Comparison of ENCODE assay signal across 28 cellular contexts in genomic region chr3:124246366-124246765, GRCh38.
DNase-seq lines count a peak whose midpoint lies in the region; ATAC-seq, FAIRE-seq and TF ChIP-seq lines count a peak whose summit lies in the region.
"Had no signal": no experiment of that assay in that cellular context is flagged by ENCODE, and none has a peak within 500 bp of the region (broad histone marks: within the 10 kb centered on the region; RNA-seq: fewer than 3 reads in every experiment).

No MANE protein-coding gene starts in this region.

- peaks cover 10 to 52% (median 35%) of the 10 kb centered on the region in 12 donors for H3K4me1 ChIP-seq in heart left ventricle
- H3K4me1 ChIP-seq in uterus = peaks cover 4 to 9% of the 10 kb centered on the region in 2 donors
- peaks cover 0 to 18% (median 4%) of the 10 kb centered on the region in 4 donors for H3K4me1 ChIP-seq in Peyer's patch

- peaks cover 0 to 4% (median 0%) of the 10 kb centered on the region in 9 donors for H3K36me3 ChIP-seq in heart left ventricle
- no peaks in the 10 kb centered on the region for H3K36me3 ChIP-seq in uterus
- no peaks in the 10 kb centered on the region for H3K36me3 ChIP-seq in Peyer's patch
- H3K36me3 ChIP-seq: upper lobe of right lung had no signal

- H3K9me3 ChIP-seq in heart left ventricle (no peaks in the 10 kb centered on the region), uterus (no peaks in the 10 kb centered on the region), Peyer's patch (no peaks in the 10 kb centered on the region)
- H3K9me3 ChIP-seq: A549, psoas muscle, upper lobe of right lung had no signal

- 93 to 96% (median 94%) methylated on average over 1 of the region's 1 CpG for WGBS in heart left ventricle, 4 donors

- intact Hi-C loops in heart left ventricle (cut with DNase I) (loop anchor here in 1 of 10 donors (5.0 kb wide), 1 partner anchor 214 kb away; the partner anchor contains the start of gene KALRN), left ventricle myocardium superior (cut with micrococcal nuclease) (no loop called here), uterus (cut with DNase I; ENCODE audit: low total_unique reads) (no loop called here)

- no peak for ATAC-seq in heart left ventricle
- ATAC-seq in left ventricle myocardium superior = no peak
- ATAC-seq: activated CD8-positive, alpha-beta T cell treated with anti-CD3 and anti-CD28 coated beads for 36 hours; naive thymus-derived CD8-positive, alpha-beta T cell; upper lobe of right lung had no signal

- TF ChIP-seq CTCF in heart left ventricle (IDR thresholded peaks at IDR 0.05) = no peak
- TF ChIP-seq CTCF in uterus (IDR thresholded peaks at IDR 0.05) = no peak
- TF ChIP-seq CTCF in Peyer's patch (IDR thresholded peaks at IDR 0.05) = no peak

- no peak for DNase-seq in heart left ventricle
- DNase-seq in left ventricle myocardium superior = no peak
- DNase-seq in OCI-M1 (lab: John Stamatoyannopoulos, UW) = peak; percentile 44
- DNase-seq in fibroblast of peridontal ligament (ENCODE audit: extremely low read depth) = peak; percentile 11
- no peak for DNase-seq in uterus
- DNase-seq in HTR-8/SVneo (ENCODE audit: insufficient read length, low spot score) = no peak
- DNase-seq in activated T-cell treated with anti-CD3 and anti-CD28 coated beads, Interleukin-2, amount 50 U/mL, for 1 hour = no peak
- no peak for DNase-seq in Peyer's patch
- DNase-seq: activated CD4-positive, alpha-beta T cell treated with anti-CD3 and anti-CD28 coated beads for 1 hour; CD4-positive, alpha-beta T cell; cortex of kidney; effector memory CD4-positive, alpha-beta T cell; foreskin melanocyte; naive thymus-derived CD8-positive, alpha-beta T cell; NCI-H1048; NCI-H226; psoas muscle; SIG-M5; stimulated activated CD4-positive, alpha-beta T cell treated with anti-CD3 and anti-CD28 coated beads, Interleukin-15, amount 100 ng/mL, for 24 hours; stimulated activated CD4-positive, alpha-beta T cell treated with anti-CD3 and anti-CD28 coated beads, Interleukin-4, amount 100 ng/mL, for 4 hours; substantia nigra; upper lobe of right lung had no signal

- no peak for FAIRE-seq in HTR-8/SVneo (lab: Jason Lieb, UNC)
- FAIRE-seq: D721Med, GM18507 had no signal

- no peak overlapping the region for H3K4me3 ChIP-seq in heart left ventricle
- H3K4me3 ChIP-seq in uterus = no peak overlapping the region
- H3K4me3 ChIP-seq in Peyer's patch = no peak overlapping the region
- H3K4me3 ChIP-seq: A549, GM23338, hepatocyte, psoas muscle, upper lobe of right lung had no signal

- TF ChIP-seq POLR2A in heart left ventricle (IDR thresholded peaks at IDR 0.05) (no peak), uterus (IDR thresholded peaks at IDR 0.05) (no peak), Peyer's patch (IDR thresholded peaks at IDR 0.05) (no peak)

- H3K27me3 ChIP-seq in heart left ventricle = no peaks in the 10 kb centered on the region
- H3K27me3 ChIP-seq in uterus = no peaks in the 10 kb centered on the region
- H3K27me3 ChIP-seq in Peyer's patch = no peaks in the 10 kb centered on the region
- H3K27me3 ChIP-seq: hepatocyte, upper lobe of right lung had no signal

- H3K27ac ChIP-seq in heart left ventricle (peak overlapping the region in 8 of 12 donors; percentile 4 to 95 (median 66)), uterus (peak overlapping the region; percentile 35 to 96), Peyer's patch (no peak overlapping the region)
- H3K27ac ChIP-seq: A549, hepatocyte, psoas muscle, upper lobe of right lung had no signal

Comparison
In these comparisons a context has a peak if more than half of its experiments do, and no peak if none do; other contexts are left out.
1. DNase-seq: peak in OCI-M1 (single experiment) and fibroblast of peridontal ligament (single experiment); none in heart left ventricle (0 of 5), left ventricle myocardium superior (single experiment), uterus (0 of 2), HTR-8/SVneo (single experiment), activated T-cell treated with anti-CD3 and anti-CD28 coated beads, Interleukin-2, amount 50 U/mL, for 1 hour (single experiment) and Peyer's patch (0 of 3).
2. H3K27ac ChIP-seq: peak in heart left ventricle (8 of 12) and uterus (2 of 2); none in Peyer's patch (0 of 4).